ENCODE assay signal across 19 cellular contexts in the genomic region with DNA sequence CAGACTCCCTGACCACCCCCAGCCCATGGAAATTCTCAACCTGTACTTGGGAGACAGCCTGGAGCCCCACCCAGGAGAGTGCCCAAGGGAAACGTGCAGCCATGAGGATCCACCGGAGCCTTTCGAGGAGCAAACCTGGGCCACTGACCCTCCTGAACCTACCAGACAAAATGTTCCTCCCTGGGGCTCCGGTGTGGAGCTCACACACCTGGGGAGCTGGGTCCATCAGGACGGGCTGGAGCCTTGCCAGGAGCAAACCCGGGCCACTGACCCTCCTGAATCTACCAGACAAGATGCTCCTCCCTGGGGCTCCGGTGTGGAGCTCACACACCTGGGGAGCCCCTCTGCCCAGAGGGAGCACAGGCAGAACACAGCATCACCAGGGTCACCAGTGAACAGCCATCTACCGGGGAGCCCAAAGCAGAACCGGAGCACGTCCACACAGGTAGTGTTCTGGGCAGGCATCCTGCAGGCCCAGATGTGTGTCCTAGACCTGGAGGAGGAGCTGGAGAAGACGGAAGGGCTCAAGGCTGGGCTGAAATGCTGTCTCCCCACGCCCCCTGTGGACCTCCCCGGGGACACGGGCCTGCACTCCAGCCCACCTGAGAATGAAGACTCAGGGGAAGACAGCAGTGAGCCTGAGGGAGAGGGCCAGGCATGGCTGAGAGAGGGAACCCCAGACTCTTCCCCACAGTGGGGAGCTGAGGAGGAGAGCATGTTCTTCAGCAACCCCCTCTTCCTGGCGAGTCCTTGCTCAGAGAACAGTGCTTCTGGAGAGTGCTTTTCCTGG. TPM values are rescaled to one million over a fixed set of nuclear protein-coding genes. Genes with fewer than 3 reads are reported as not detected.
DNase-seq lines count a peak whose midpoint lies in the region; ATAC-seq and TF ChIP-seq lines count a peak whose summit lies in the region.
"Had no signal": no experiment of that assay in that cellular context is flagged by ENCODE, and none has a peak within 500 bp of the region (broad histone marks: within the 10 kb centered on the region; RNA-seq: fewer than 3 reads in every experiment).

No MANE protein-coding gene starts in this region.

- WGBS in thyroid gland, 2 donors = 82 to 95% methylated on average over 3 to 9 of the region's 15 CpGs

- H3K36me3 Mint-ChIP-seq in activated naive CD4-positive, alpha-beta T cell treated with anti-CD3 and anti-CD28 coated beads, Interleukin-2, amount 10 ng/mL, durations not matched to agents 7 days and 5 days = peaks cover 81% of the 10 kb centered on the region
- H3K36me3 Mint-ChIP-seq in activated naive CD4-positive, alpha-beta T cell treated with anti-CD3 and anti-CD28 coated beads, Interleukin-2, amount 50 U/mL, for 72 hours = peaks cover 10 to 44% of the 10 kb centered on the region in 2 donors
- peaks cover 46% of the 10 kb centered on the region for H3K36me3 Mint-ChIP-seq in effector memory CD8-positive, alpha-beta T cell (ENCODE audit: insufficient read depth)

- CTCF ChIA-PET in activated naive CD4-positive, alpha-beta T cell treated with anti-CD3 and anti-CD28 coated beads, Interleukin-2, amount 10 ng/mL, durations not matched to agents 7 days and 5 days (lab: Charles Lee) = interaction anchor here (0.9 to 14.1 kb wide), 5 partner anchors 14 to 103 kb away, joined by 3 to 220 read pairs (median 5); no protein-coding TSS in a partner anchor

- no peaks in the 10 kb centered on the region for H3K27me3 ChIP-seq in thyroid gland
- H3K27me3 ChIP-seq: brain microvascular endothelial cell, suprapubic skin had no signal

- peaks cover 86% of the 10 kb centered on the region for H3K4me1 Mint-ChIP-seq in activated naive CD4-positive, alpha-beta T cell treated with anti-CD3 and anti-CD28 coated beads, Interleukin-2, amount 10 ng/mL, durations not matched to agents 7 days and 5 days
- H3K4me1 Mint-ChIP-seq in effector memory CD8-positive, alpha-beta T cell (ENCODE audit: low read depth in 2 of 2) = peaks cover 78 to 84% of the 10 kb centered on the region in 2 donors

- DNase-seq in activated naive CD4-positive, alpha-beta T cell treated with anti-CD3 and anti-CD28 coated beads, Interleukin-2, amount 10 ng/mL, durations not matched to agents 7 days and 5 days = peak; percentile 17
- DNase-seq in activated naive CD4-positive, alpha-beta T cell treated with anti-CD3 and anti-CD28 coated beads, Interleukin-2, amount 50 U/mL, for 72 hours (ENCODE audit: low spot score in 2 of 2) = no peak
- no peak for DNase-seq in effector memory CD8-positive, alpha-beta T cell
- DNase-seq in thyroid gland (no peak), substantia nigra (lab: John Stamatoyannopoulos, UW) (no peak)
- no peak for DNase-seq in stimulated activated CD4-positive, alpha-beta T cell treated with anti-CD3 and anti-CD28 coated beads, Interleukin-1b, Interleukin-23, amount 100 ng/mL, for 48 hours
- DNase-seq: activated CD4-positive, CD25-positive, alpha-beta regulatory T cell; brain microvascular endothelial cell; Caco-2; foreskin fibroblast; GOT3; NCI-H1694 treated with DMSO at 0.1 percent for 48 hours; NCI-H748 treated with DMSO at 0.1 percent for 48 hours; stimulated activated CD4-positive, alpha-beta T cell treated with anti-CD3 and anti-CD28 coated beads, Interleukin-2, amount 100 ng/mL, for 48 hours had no signal

- no peak overlapping the region for H3K4me3 ChIP-seq in thyroid gland (replicated peaks in 1 of 3)
- H3K4me3 ChIP-seq: suprapubic skin had no signal

- no peak overlapping the region for H3K4me3 Mint-ChIP-seq in activated naive CD4-positive, alpha-beta T cell treated with anti-CD3 and anti-CD28 coated beads, Interleukin-2, amount 10 ng/mL, durations not matched to agents 7 days and 5 days
- peak overlapping the region; percentile 76 to 82 for H3K4me3 Mint-ChIP-seq in effector memory CD8-positive, alpha-beta T cell

- no peak for TF ChIP-seq CTCF in thyroid gland (IDR thresholded peaks at IDR 0.05)

- peak overlapping the region; percentile 14 for H3K27ac Mint-ChIP-seq in activated naive CD4-positive, alpha-beta T cell treated with anti-CD3 and anti-CD28 coated beads, Interleukin-2, amount 10 ng/mL, durations not matched to agents 7 days and 5 days
- peak overlapping the region in 1 of 2 donors; percentile 69 for H3K27ac Mint-ChIP-seq in activated naive CD4-positive, alpha-beta T cell treated with anti-CD3 and anti-CD28 coated beads, Interleukin-2, amount 50 U/mL, for 72 hours
- H3K27ac Mint-ChIP-seq in effector memory CD8-positive, alpha-beta T cell = peak overlapping the region; percentile 92 to 97

- H3K4me1 ChIP-seq in thyroid gland = peaks cover 38 to 75% of the 10 kb centered on the region in 2 donors

- no peaks in the 10 kb centered on the region for H3K9me3 ChIP-seq in thyroid gland
- H3K9me3 ChIP-seq: Caco-2, suprapubic skin had no signal

- ATAC-seq in activated naive CD4-positive, alpha-beta T cell treated with anti-CD3 and anti-CD28 coated beads, Interleukin-2, amount 50 U/mL, for 72 hours = no peak
- ATAC-seq in GM18505 (IDR thresholded peaks at IDR 0.05; ENCODE audit: unreplicated experiment) = no peak
- ATAC-seq in effector memory CD8-positive, alpha-beta T cell (replicated peaks) = no peak

- H3K36me3 ChIP-seq in thyroid gland = no peaks in the 10 kb centered on the region
- H3K36me3 ChIP-seq: brain microvascular endothelial cell had no signal

- intact Hi-C loops in thyroid gland (cut with DNase I) = no loop called here

- TF ChIP-seq POLR2A in GM18505 (IDR thresholded peaks at IDR 0.05; ENCODE audit: borderline replicate concordance, extremely low read depth, insufficient read depth, insufficient read length) = peak; percentile 18
- no peak for TF ChIP-seq POLR2A in thyroid gland (IDR thresholded peaks at IDR 0.05)

- H3K27ac ChIP-seq in thyroid gland (peak overlapping the region; percentile 56 to 91 (median 87)), substantia nigra (ENCODE audit: low read depth, low read length, poor library complexity, severe bottlenecking) (no peak overlapping the region)
- H3K27ac ChIP-seq: brain microvascular endothelial cell, epithelial cell of prostate, suprapubic skin had no signal

- H3K27me3 Mint-ChIP-seq in activated naive CD4-positive, alpha-beta T cell treated with anti-CD3 and anti-CD28 coated beads, Interleukin-2, amount 10 ng/mL, durations not matched to agents 7 days and 5 days = no peaks in the 10 kb centered on the region
- H3K27me3 Mint-ChIP-seq in effector memory CD8-positive, alpha-beta T cell = no peaks in the 10 kb centered on the region

- H3K9me3 Mint-ChIP-seq in activated naive CD4-positive, alpha-beta T cell treated with anti-CD3 and anti-CD28 coated beads, Interleukin-2, amount 10 ng/mL, durations not matched to agents 7 days and 5 days = no peaks in the 10 kb centered on the region
- no peaks in the 10 kb centered on the region for H3K9me3 Mint-ChIP-seq in activated naive CD4-positive, alpha-beta T cell treated with anti-CD3 and anti-CD28 coated beads, Interleukin-2, amount 50 U/mL, for 72 hours
- no peaks in the 10 kb centered on the region for H3K9me3 Mint-ChIP-seq in effector memory CD8-positive, alpha-beta T cell

RNA-seq across cellular contexts. Expression of gene PSD4, which starts 8.9 kb away (rescaled TPM):
- 100 to 1,000 TPM; 137 to 305 TPM for total RNA-seq in activated naive CD4-positive, alpha-beta T cell treated with anti-CD3 and anti-CD28 coated beads, Interleukin-2, amount 50 U/mL, for 72 hours
- 100 to 1,000 TPM in 3 of 4 donors, 10 to 100 TPM in 1; 63.7 to 136 (median 111) TPM for total RNA-seq in thyroid gland

RNA-seq across cellular contexts. Expression of gene IL1RN, which starts 55.3 kb away (rescaled TPM):
- 1 to 10 TPM; 1.6 to 2.1 TPM for total RNA-seq in activated naive CD4-positive, alpha-beta T cell treated with anti-CD3 and anti-CD28 coated beads, Interleukin-2, amount 50 U/mL, for 72 hours
- 1 to 10 TPM in 2 of 4 donors, under 1 TPM in 1, not detected in 1; 0.67 to 1.3 (median 1.3) TPM for total RNA-seq in thyroid gland
- total RNA-seq: Caco-2, lung microvascular endothelial cell, skeletal muscle tissue had no signal
